Comparison of ENCODE assay signal across 8 cellular contexts in the genomic region with DNA sequence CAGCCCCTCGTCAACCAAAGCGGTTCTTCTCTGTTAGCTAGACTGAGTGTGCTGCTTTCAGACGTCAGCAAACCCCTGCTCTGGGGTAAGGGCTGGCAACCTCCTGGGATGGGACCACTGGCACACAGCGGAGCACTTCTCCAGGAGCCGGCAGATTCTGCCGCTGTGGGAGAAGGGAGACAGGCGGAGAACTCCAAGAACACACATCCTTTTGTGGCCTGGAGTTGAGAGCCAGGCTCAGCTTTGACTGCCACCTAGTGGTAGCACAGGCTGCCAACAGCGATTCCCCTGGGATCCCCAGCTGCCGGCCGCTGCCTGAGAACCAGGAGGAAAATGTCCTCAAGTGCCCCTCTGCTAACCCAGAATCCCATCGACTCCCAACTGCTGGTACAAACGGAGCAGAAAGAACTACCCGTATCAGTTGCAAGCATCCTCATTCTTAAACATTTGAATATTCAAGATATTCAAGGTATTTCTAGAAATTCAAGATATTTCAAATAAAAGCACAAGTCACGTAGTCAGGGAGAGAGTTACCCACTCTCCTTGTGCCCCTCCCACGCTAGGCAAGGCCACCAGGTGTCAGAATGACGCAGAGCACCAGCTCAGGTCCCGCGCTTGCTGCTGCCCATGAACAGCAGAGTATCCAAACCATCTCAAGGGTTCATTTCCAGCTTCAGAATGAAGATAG. TPM values are rescaled to one million over a fixed set of nuclear protein-coding genes. Genes with fewer than 3 reads are reported as not detected.
DNase-seq lines count a peak whose midpoint lies in the region; ATAC-seq and TF ChIP-seq lines count a peak whose summit lies in the region.

No MANE protein-coding gene starts in this region.

- TF ChIP-seq CTCF in DND-41 (IDR thresholded peaks at IDR 0.05; ENCODE audit: borderline replicate concordance, extremely low read depth, low read length, poor library complexity, severe bottlenecking) = peak; percentile 88
- TF ChIP-seq CTCF in ovary (IDR thresholded peaks at IDR 0.05) = peak; percentile 70 to 80 (median 71)

- ATAC-seq in DND-41 (ENCODE audit: insufficient read depth, low read depth) (peak; percentile 53), GM18870 (IDR thresholded peaks at IDR 0.05; ENCODE audit: unreplicated experiment) (no peak)

- no peaks in the 10 kb centered on the region for H3K9me3 ChIP-seq in DND-41 (ENCODE audit: insufficient read depth, low read length, severe bottlenecking)
- H3K9me3 ChIP-seq in MG63 = no peaks in the 10 kb centered on the region
- no peaks in the 10 kb centered on the region for H3K9me3 ChIP-seq in ovary

- no peak overlapping the region for H3K4me2 ChIP-seq in DND-41 (ENCODE audit: insufficient read depth, low read length)

- no peaks in the 10 kb centered on the region for H3K27me3 ChIP-seq in DND-41 (ENCODE audit: insufficient read depth, low read length, poor library complexity)
- no peaks in the 10 kb centered on the region for H3K27me3 ChIP-seq in MG63
- no peaks in the 10 kb centered on the region for H3K27me3 ChIP-seq in ovary

- H3K79me2 ChIP-seq in DND-41 (ENCODE audit: insufficient read depth, low read length) = peaks cover 31% of the 10 kb centered on the region

- H3K27ac ChIP-seq in DND-41 (ENCODE audit: low read length) (no peak overlapping the region), ovary (no peak overlapping the region)

- no peak overlapping the region for H3K9ac ChIP-seq in DND-41 (ENCODE audit: low read depth, low read length)

- H3K4me3 ChIP-seq in DND-41 (ENCODE audit: low read depth in 1 of 2, low read length in 2 of 2) = no peak overlapping the region
- H3K4me3 ChIP-seq in MG63 = no peak overlapping the region
- no peak overlapping the region for H3K4me3 ChIP-seq in ovary

- DNase-seq in DND-41 = peak; percentile 66
- peak; percentile 72 for DNase-seq in MG63
- DNase-seq in SHP77 treated with DMSO at 0.1 percent for 48 hours (lab: John Stamatoyannopoulos, UW) = peak; percentile 89
- peak; percentile 67 for DNase-seq in activated naive CD4-positive, alpha-beta T cell treated with Interleukin-2 at 50 U/mL for 16 hours
- DNase-seq in germinal center (ENCODE audit: low spot score) = peak; percentile 84
- peak; percentile 73 to 91 (median 86) for DNase-seq in ovary
- peak; percentile 87 for DNase-seq in ureter (ENCODE audit: low spot score)

- peaks cover 61% of the 10 kb centered on the region for H3K36me3 ChIP-seq in DND-41 (ENCODE audit: insufficient read depth, low read length)
- peaks cover 73% of the 10 kb centered on the region for H3K36me3 ChIP-seq in MG63
- H3K36me3 ChIP-seq in ovary = no peaks in the 10 kb centered on the region

- TF ChIP-seq POLR2A in ovary (IDR thresholded peaks at IDR 0.05) = no peak

- intact Hi-C loops in ovary (cut with DNase I) = no loop called here

- H4K20me1 ChIP-seq in DND-41 (ENCODE audit: insufficient read depth, low read length) = peaks cover 30% of the 10 kb centered on the region

- no peak overlapping the region for H2AFZ ChIP-seq in DND-41 (ENCODE audit: low read depth, low read length)

- no peak for TF ChIP-seq EP300 in ovary (IDR thresholded peaks at IDR 0.05)

- peaks cover 27% of the 10 kb centered on the region for H3K4me1 ChIP-seq in DND-41 (ENCODE audit: insufficient read depth, low read length)
- H3K4me1 ChIP-seq in ovary (ENCODE audit: insufficient read depth) = peaks cover 10% of the 10 kb centered on the region

- 27 to 29% (median 28%) methylated on average over 18 of the region's 18 CpGs for WGBS in ovary, 3 donors

RNA-seq across cellular contexts. Expression of gene LTO1, which starts 4.9 kb away (rescaled TPM):
- total RNA-seq in MG63 (2014; rRNA removed; shearing (Covaris generic); ENCODE audit: low replicate concordance) = 24.6 and 67.6 TPM in 2 replicates
- total RNA-seq in ovary (10 to 100 TPM; 13.4 to 29.9 (median 22.7) TPM), ureter (42.1 TPM)
- 10 to 100 TPM; 15.5 to 15.9 TPM for polyA plus RNA-seq in ovary

RNA-seq across cellular contexts. Expression of gene CCND1, which starts 29.3 kb away (rescaled TPM):
- total RNA-seq in MG63 (2014; rRNA removed; shearing (Covaris generic); ENCODE audit: low replicate concordance) = 43.8 and 60.7 TPM in 2 replicates
- total RNA-seq in ovary = 10 to 100 TPM in 5 of 7 donors, 1 to 10 TPM in 2; 6.0 to 58.9 (median 19.2) TPM
- polyA plus RNA-seq in ovary = 10 to 100 TPM in 1 of 2 donors, 1 to 10 TPM in 1; 3.4 to 19.3 TPM
- total RNA-seq in ureter = 203 TPM

RNA-seq across cellular contexts. Expression of gene FGF19, which starts 33.5 kb away (rescaled TPM):
- total RNA-seq in MG63 (2014; rRNA removed; shearing (Covaris generic); ENCODE audit: low replicate concordance) = not detected in 2 replicates
- total RNA-seq in ovary (under 1 TPM in 1 of 7 donors, not detected in 6; 0.31 TPM), ureter (not detected)
- polyA plus RNA-seq in ovary = not detected
